Comparison of ENCODE assay signal across 22 cellular contexts in genomic region chr18:9557250-9557943, GRCh38.
"Had no signal": no experiment of that assay in that cellular context is flagged by ENCODE, and none has a peak within 500 bp of the region (broad histone marks: within the 10 kb centered on the region; RNA-seq: fewer than 3 reads in every experiment).

No MANE protein-coding gene starts in this region.

- H3K4me3 ChIP-seq: colonic mucosa, dorsolateral prefrontal cortex, neural progenitor cell, spleen, thoracic aorta, vagina had no signal

- H2AFZ ChIP-seq: neural progenitor cell had no signal

- H3K27ac ChIP-seq: brain microvascular endothelial cell, colonic mucosa, dorsolateral prefrontal cortex, neural progenitor cell, spleen, thoracic aorta, vagina, WERI-Rb-1 had no signal

- H3K9ac ChIP-seq: neural progenitor cell had no signal

- H3K27me3 ChIP-seq: brain microvascular endothelial cell, colonic mucosa, dorsolateral prefrontal cortex, neural progenitor cell, spleen, vagina had no signal

- H3K4me1 ChIP-seq: colonic mucosa, neural progenitor cell, vagina had no signal

- H3K4me2 ChIP-seq: neural progenitor cell had no signal

- ATAC-seq: activated CD8-positive, alpha-beta memory T cell treated with anti-CD3 and anti-CD28 coated beads, Interleukin-2, amount 10 ng/mL, durations not matched to agents 7 days and 5 days; activated CD8-positive, alpha-beta T cell treated with anti-CD3 and anti-CD28 coated beads for 36 hours; effector memory CD8-positive, alpha-beta T cell; naive thymus-derived CD4-positive, alpha-beta T cell had no signal

- DNase-seq: activated CD4-positive, alpha-beta T cell treated with anti-CD3 and anti-CD28 coated beads, Interleukin-2, amount 10 ng/mL, durations not matched to agents 7 days and 5 days; activated CD4-positive, CD25-positive, alpha-beta regulatory T cell treated with anti-CD3 and anti-CD28 coated beads, Interleukin-2, amount 50 U/mL, for 72 hours; activated CD8-positive, alpha-beta memory T cell treated with anti-CD3 and anti-CD28 coated beads, Interleukin-2, amount 10 ng/mL, durations not matched to agents 7 days and 5 days; activated CD8-positive, alpha-beta T cell treated with anti-CD3 and anti-CD28 coated beads for 36 hours; activated gamma-delta T cell treated with Interleukin-2 at 50 U/mL for 16 hours; aorta; brain microvascular endothelial cell; colonic mucosa; dorsolateral prefrontal cortex; effector memory CD8-positive, alpha-beta T cell; foreskin fibroblast; immature natural killer cell; naive thymus-derived CD4-positive, alpha-beta T cell; retina; spleen; stimulated activated CD4-positive, alpha-beta T cell treated with anti-CD3 and anti-CD28 coated beads, Interleukin-4, amount 100 ng/mL, for 1 hour; stimulated activated naive CD4-positive, alpha-beta T cell; WERI-Rb-1 had no signal

- H3K9me3 ChIP-seq: colonic mucosa, thoracic aorta, vagina had no signal

- FAIRE-seq: TTC549 had no signal
